In genomic region chr1:154440031-154440430, GRCh38 we compare ENCODE assay signal across 14 cellular contexts. TPM values are rescaled to one million over a fixed set of nuclear protein-coding genes. Genes with fewer than 3 reads are reported as not detected.
DNase-seq lines count a peak whose midpoint lies in the region; ATAC-seq, FAIRE-seq and TF ChIP-seq lines count a peak whose summit lies in the region.
"Had no signal": no experiment of that assay in that cellular context is flagged by ENCODE, and none has a peak within 500 bp of the region (broad histone marks: within the 10 kb centered on the region; RNA-seq: fewer than 3 reads in every experiment).

No MANE protein-coding gene starts in this region.

- TF ChIP-seq CTCF in lower lobe of right lung (IDR thresholded peaks at IDR 0.05) = no peak

- ATAC-seq in GM18909 (IDR thresholded peaks at IDR 0.05; ENCODE audit: poor library complexity, unreplicated experiment) = peak; percentile 12
- ATAC-seq in lower lobe of right lung = peak in 1 of 2 donors; percentile 25
- no peak for ATAC-seq in left colon
- ATAC-seq in GM19397 (IDR thresholded peaks at IDR 0.05; ENCODE audit: unreplicated experiment) = no peak
- ATAC-seq: WTC11 had no signal

- H3K4me1 Mint-ChIP-seq in activated CD4-positive, alpha-beta memory T cell treated with anti-CD3 and anti-CD28 coated beads, Interleukin-2, amount 10 ng/mL, durations not matched to agents 7 days and 5 days = peaks cover 49% of the 10 kb centered on the region

- intact Hi-C loops in lower lobe of right lung (cut with DNase I) = no loop called here
- intact Hi-C loops in left colon (cut with DNase I, micrococcal nuclease) = no loop called here

- H3K36me3 ChIP-seq in lower lobe of right lung = peaks cover 72% of the 10 kb centered on the region

- H3K4me3 ChIP-seq in lower lobe of right lung = no peak overlapping the region

- H3K27me3 ChIP-seq in lower lobe of right lung (ENCODE audit: low read depth) = no peaks in the 10 kb centered on the region

- CTCF ChIA-PET in activated CD4-positive, alpha-beta memory T cell treated with anti-CD3 and anti-CD28 coated beads, Interleukin-2, amount 10 ng/mL, durations not matched to agents 7 days and 5 days (lab: Charles Lee) = no interaction called here

- H3K36me3 Mint-ChIP-seq in activated CD4-positive, alpha-beta memory T cell treated with anti-CD3 and anti-CD28 coated beads, Interleukin-2, amount 10 ng/mL, durations not matched to agents 7 days and 5 days (ENCODE audit: low read depth) = peaks cover 38% of the 10 kb centered on the region
- H3K36me3 Mint-ChIP-seq: WTC11 had no signal

- peaks cover 23% of the 10 kb centered on the region for H3K27me3 Mint-ChIP-seq in activated CD4-positive, alpha-beta memory T cell treated with anti-CD3 and anti-CD28 coated beads, Interleukin-2, amount 10 ng/mL, durations not matched to agents 7 days and 5 days

- no peaks in the 10 kb centered on the region for H3K9me3 ChIP-seq in lower lobe of right lung

- peak overlapping the region; percentile 72 for H3K27ac ChIP-seq in lower lobe of right lung

- no peak for FAIRE-seq in frontal cortex (lab: Jason Lieb, UNC)

- H3K27ac Mint-ChIP-seq in activated CD4-positive, alpha-beta memory T cell treated with anti-CD3 and anti-CD28 coated beads, Interleukin-2, amount 10 ng/mL, durations not matched to agents 7 days and 5 days = peak overlapping the region; percentile 76
- H3K27ac Mint-ChIP-seq: HFFc6, WTC11 had no signal

- H3K4me3 Mint-ChIP-seq in activated CD4-positive, alpha-beta memory T cell treated with anti-CD3 and anti-CD28 coated beads, Interleukin-2, amount 10 ng/mL, durations not matched to agents 7 days and 5 days = peak overlapping the region; percentile 24
- H3K4me3 Mint-ChIP-seq: HFFc6, WTC11 had no signal

- DNase-seq in CD1c-positive myeloid dendritic cell (ENCODE audit: extremely low spot score) (peak; percentile 65), lower lobe of right lung (no peak), left colon (no peak), NCI-H2029 treated with DMSO at 0.1 percent for 48 hours (lab: John Stamatoyannopoulos, UW) (no peak), frontal cortex (ENCODE audit: low spot score in 2 of 2) (no peak)
- no peak for DNase-seq in activated CD4-positive, alpha-beta memory T cell treated with anti-CD3 and anti-CD28 coated beads, Interleukin-2, amount 10 ng/mL, durations not matched to agents 7 days and 5 days
- DNase-seq: amniotic stem cell; COR-L47; effector CD4-positive, alpha-beta T cell; HFFc6; occipital lobe had no signal

- no peaks in the 10 kb centered on the region for H3K9me3 Mint-ChIP-seq in activated CD4-positive, alpha-beta memory T cell treated with anti-CD3 and anti-CD28 coated beads, Interleukin-2, amount 10 ng/mL, durations not matched to agents 7 days and 5 days
- H3K9me3 Mint-ChIP-seq: HFFc6, WTC11 had no signal

- peaks cover 42% of the 10 kb centered on the region for H3K4me1 ChIP-seq in lower lobe of right lung

- POLR2A ChIA-PET in activated CD4-positive, alpha-beta memory T cell treated with anti-CD3 and anti-CD28 coated beads, Interleukin-2, amount 10 ng/mL, durations not matched to agents 7 days and 5 days (lab: Charles Lee) = interaction anchor here (0.7 to 1.7 kb wide), 2 partner anchors 9 to 34 kb away, joined by 4 to 5 read pairs; no protein-coding TSS in a partner anchor

RNA-seq across cellular contexts. Expression of gene IL6R, which starts 34.9 kb away (rescaled TPM):
- total RNA-seq in activated CD4-positive, alpha-beta memory T cell treated with anti-CD3 and anti-CD28 coated beads, Interleukin-2, amount 10 ng/mL, durations not matched to agents 7 days and 5 days = 10 to 100 TPM; 15.7 to 16.0 TPM
- total RNA-seq in lower lobe of right lung (48.5 TPM), left colon (10 to 100 TPM; 32.9 to 51.4 TPM), frontal cortex (3.3 TPM)
